Comparison of ENCODE assay signal across 8 cellular contexts in genomic region chr5:132293992-132294727, GRCh38.
DNase-seq lines count a peak whose midpoint lies in the region; ATAC-seq and TF ChIP-seq lines count a peak whose summit lies in the region.

Gene SLC22A4 (plus strand): TSS chr5:132294394. CDS start chr5:132294617, 223 bp downstream.

- peaks cover 25% of the 10 kb centered on the region for H3K27me3 Mint-ChIP-seq in memory B cell

- H3K36me3 Mint-ChIP-seq in memory B cell = no peaks in the 10 kb centered on the region

- H3K36me3 ChIP-seq in effector memory CD4-positive, alpha-beta T cell (ENCODE audit: control insufficient read depth, insufficient read depth, low read length) = no peaks in the 10 kb centered on the region

- H3K4me3 Mint-ChIP-seq in memory B cell = peak within 1 kb of the TSS; percentile 95

- no peaks in the 10 kb centered on the region for H3K9me3 Mint-ChIP-seq in memory B cell

- no peaks in the 10 kb centered on the region for H3K9me3 ChIP-seq in effector memory CD4-positive, alpha-beta T cell (ENCODE audit: control insufficient read depth, low read length)

- TF ChIP-seq CTCF in C4-2B (conservative IDR thresholded peaks at IDR 0.05) = no peak

- peak within 1 kb of the TSS; percentile 87 for H3K27ac ChIP-seq in C4-2B
- H3K27ac ChIP-seq in effector memory CD4-positive, alpha-beta T cell (ENCODE audit: insufficient read depth, low read length, poor library complexity, severe bottlenecking) = peak within 1 kb of the TSS; percentile 49

- peaks cover 19% of the 10 kb centered on the region for H3K4me1 ChIP-seq in effector memory CD4-positive, alpha-beta T cell (ENCODE audit: control insufficient read depth, insufficient read depth, low read length, poor library complexity, severe bottlenecking)

- peak; percentile 92 for DNase-seq in NCI-H82 (lab: John Stamatoyannopoulos, UW)
- DNase-seq in activated CD8-positive, alpha-beta memory T cell treated with anti-CD3 and anti-CD28 coated beads for 4 hours (ENCODE audit: low read depth in 2 of 2) = peak; percentile 64 to 74
- DNase-seq in effector memory CD4-positive, alpha-beta T cell = peak; percentile 51 to 62 (median 57)
- DNase-seq in memory B cell (ENCODE audit: low spot score in 2 of 2) = peak in 1 of 2 donors; percentile 33
- DNase-seq in stimulated activated CD8-positive, alpha-beta memory T cell treated with anti-CD3 and anti-CD28 coated beads, Interleukin-12 subunit alpha, Interleukin-12 subunit beta, amount 100 ng/mL, for 1 hour (ENCODE audit: low read depth) = peak; percentile 46

- peaks cover 4% of the 10 kb centered on the region for H3K27me3 ChIP-seq in effector memory CD4-positive, alpha-beta T cell (replicated peaks; ENCODE audit: control insufficient read depth, insufficient read depth, low read length, poor library complexity, severe bottlenecking)

- H3K27ac Mint-ChIP-seq in memory B cell = no peak within 1 kb of the TSS

- H3K4me1 Mint-ChIP-seq in memory B cell = peaks cover 11% of the 10 kb centered on the region

- ATAC-seq in GM19372 (IDR thresholded peaks at IDR 0.05; ENCODE audit: low read depth, unreplicated experiment) = peak; percentile 58
- peak; percentile 27 for ATAC-seq in HG03558 (IDR thresholded peaks at IDR 0.05; ENCODE audit: extremely low read depth, unreplicated experiment)
- ATAC-seq in memory B cell (ENCODE audit: low read depth) = peak; percentile 80

- H3K4me3 ChIP-seq in effector memory CD4-positive, alpha-beta T cell (ENCODE audit: insufficient read depth, low read depth, low read length, poor library complexity, severe bottlenecking) = peak within 1 kb of the TSS; percentile 70

Comparison
In these comparisons a context has a peak if more than half of its experiments do, and no peak if none do; other contexts are left out.
1. ATAC-seq: peak in every context shown above with its lines; median percentile 80 in memory B cell; 58 in GM19372; 27 in HG03558.